Comparison of ENCODE assay signal across 1 cellular context in genomic region chr22:50264104-50264745, GRCh38.
TF ChIP-seq lines count a peak whose summit lies in the region.

No MANE protein-coding gene starts in this region.

TF ChIP-seq in HepG2, 621 proteins besides CTCF, POLR2A, EP300 and RAD21:
- no peak for TF ChIP-seq JDP2 (CRISPR knock-in tag; IDR thresholded peaks at IDR 0.05; ENCODE audit: borderline replicate concordance)
- peak; percentile 19; the same call in 1 of the 2 replicates for TF ChIP-seq MNT (IDR thresholded peaks at IDR 0.05)
